Comparison of ENCODE assay signal across 10 cellular contexts in genomic region chr19:48511321-48511731, GRCh38. TPM values are rescaled to one million over a fixed set of nuclear protein-coding genes. Genes with fewer than 3 reads are reported as not detected.
DNase-seq lines count a peak whose midpoint lies in the region; ATAC-seq and TF ChIP-seq lines count a peak whose summit lies in the region.
"Had no signal": no experiment of that assay in that cellular context is flagged by ENCODE, and none has a peak within 500 bp of the region (broad histone marks: within the 10 kb centered on the region; RNA-seq: fewer than 3 reads in every experiment).

No MANE protein-coding gene starts in this region.

- POLR2A ChIA-PET in AG04450 (lab: Yijun Ruan, JAX) (no interaction called here), HEK293 (lab: Yijun Ruan, JAX) (interaction anchor here (0.7 kb wide), 1 partner anchor 42 kb away, joined by 4 read pairs; no protein-coding TSS in a partner anchor)

- H3K4me1 ChIP-seq in HEK293 (ENCODE audit: control insufficient read depth, insufficient read depth, low read length), result no peaks in the 10 kb centered on the region
- H3K4me1 ChIP-seq in mesodermal cell (ENCODE audit: control insufficient read depth, insufficient read depth, low read length, poor library complexity, severe bottlenecking), result no peaks in the 10 kb centered on the region

- H3K9me3 ChIP-seq in AG04450 (ENCODE audit: control insufficient read depth, insufficient read depth, low read length) (no peaks in the 10 kb centered on the region; the same call in 1 of the 2 replicates), HEK293 (ENCODE audit: control insufficient read depth, insufficient read depth, low read depth, low read length) (no peaks in the 10 kb centered on the region), mesodermal cell (ENCODE audit: control insufficient read depth, low read length) (no peaks in the 10 kb centered on the region)

- CTCF ChIA-PET in AG04450 (lab: Charles Lee), result interaction anchor here (0.6 to 1.0 kb wide), 2 partner anchors 72 to 73 kb away, joined by 3 to 4 read pairs; no protein-coding TSS in a partner anchor
- CTCF ChIA-PET in HEK293 (lab: Yijun Ruan, JAX), result interaction anchor here (8.2 kb wide), 1 partner anchor 74 kb away, joined by 272 read pairs; no protein-coding TSS in a partner anchor

- 0 to 1% methylated on average over 3 to 17 of the region's 32 CpGs for WGBS in mesodermal cell (ENCODE audit: insufficient coverage in 2 of 2), 2 experiments

- H3K36me3 ChIP-seq in HEK293 (ENCODE audit: control insufficient read depth in 2 of 2, insufficient read depth in 1 of 2, low read length in 2 of 2) (no peaks in the 10 kb centered on the region), mesodermal cell (ENCODE audit: control insufficient read depth, insufficient read depth, low read length) (no peaks in the 10 kb centered on the region)

- TF ChIP-seq CTCF in AG04450 (IDR thresholded peaks at IDR 0.05; ENCODE audit: low read depth, low read length), result no peak
- TF ChIP-seq CTCF in HEK293 (tag by site-specific recombination; IDR thresholded peaks at IDR 0.05), result no peak

- ATAC-seq in HG03469 (IDR thresholded peaks at IDR 0.05; ENCODE audit: unreplicated experiment), result no peak

- H3K27ac ChIP-seq in AG04450 (ENCODE audit: low read depth, low read length) (no peak overlapping the region), HEK293 (ENCODE audit: extremely low read depth, low read depth, low read length) (no peak overlapping the region), mesodermal cell (ENCODE audit: low read depth, low read length, severe bottlenecking) (no peak overlapping the region)

- H3K4me3 ChIP-seq in AG04450 (ENCODE audit: low read depth, low read length) (peak overlapping the region; percentile 39), HEK293 (ENCODE audit: low read depth, low read length) (peak overlapping the region; percentile 8), mesodermal cell (ENCODE audit: extremely low read depth, insufficient read depth, low read length, poor library complexity, severe bottlenecking) (peak overlapping the region; percentile 27)

- DNase-seq in AG04450 (ENCODE audit: low read depth, low spot score) (no peak), occipital lobe (lab: John Stamatoyannopoulos, UW) (no peak), DMS153 treated with DMSO at 0.1 percent for 48 hours (lab: John Stamatoyannopoulos, UW; ENCODE audit: unreplicated experiment) (no peak), foreskin melanocyte (no peak)
- peak; percentile 43 for DNase-seq in activated naive CD4-positive, alpha-beta T cell treated with anti-CD3 and anti-CD28 coated beads, Interleukin-2, amount 50 U/mL, for 16 hours

- H3K27me3 ChIP-seq in AG04450 (ENCODE audit: control insufficient read depth, insufficient read depth, low read length), result peaks cover 36% of the 10 kb centered on the region

TF ChIP-seq in HEK293, 187 proteins besides CTCF, POLR2A, EP300 and RAD21 (continues in another document):
- no peak for TF ChIP-seq ZNF664 (tag by site-specific recombination; IDR thresholded peaks at IDR 0.05)
- no peak for TF ChIP-seq ZNF561 (tag by site-specific recombination; IDR thresholded peaks at IDR 0.05; ENCODE audit: borderline replicate concordance)
- TF ChIP-seq ZBTB21 (tag by site-specific recombination; IDR thresholded peaks at IDR 0.05), result no peak
- no peak for TF ChIP-seq MZF1 (tag by site-specific recombination; IDR thresholded peaks at IDR 0.05; ENCODE audit: borderline replicate concordance)
- TF ChIP-seq ZNF785 (tag by site-specific recombination; IDR thresholded peaks at IDR 0.05), result no peak
- TF ChIP-seq ZFHX2 (tag by site-specific recombination; conservative IDR thresholded peaks at IDR 0.05), result peak; percentile 12; the same call in 1 of the 2 replicates
- no peak for TF ChIP-seq ZNF513 (tag by site-specific recombination; IDR thresholded peaks at IDR 0.05)
- no peak for TF ChIP-seq ZNF146 (tag by site-specific recombination; IDR thresholded peaks at IDR 0.05)
- TF ChIP-seq ZNF280C (tag by site-specific recombination; IDR thresholded peaks at IDR 0.05), result no peak
- TF ChIP-seq ZNF26 (tag by site-specific recombination; IDR thresholded peaks at IDR 0.05), result no peak
- TF ChIP-seq ZNF132 (tag by site-specific recombination; IDR thresholded peaks at IDR 0.05; ENCODE audit: borderline replicate concordance), result no peak
- peak; percentile 22; the same call in 1 of the 2 replicates for TF ChIP-seq GLIS1 (tag by site-specific recombination; IDR thresholded peaks at IDR 0.05)
- TF ChIP-seq ZNF610 (tag by site-specific recombination; IDR thresholded peaks at IDR 0.05; ENCODE audit: borderline replicate concordance), result no peak

RNA-seq across cellular contexts. Expression of gene LMTK3, which starts 0.3 kb away (rescaled TPM):
- polyA plus RNA-seq in AG04450 (2011; rRNA removed), result 0.25 TPM in 2 replicates
- 0.17 and 0.55 TPM in 2 replicates for polyA minus RNA-seq in AG04450 (2011; rRNA and poly(A)+ RNA removed)
- 5.9 TPM for polyA plus RNA-seq in mesodermal cell (2013, experiment 1 of 2)
- polyA plus RNA-seq in mesodermal cell (2013, experiment 2 of 2), result 5.2 TPM
- 9.5 TPM for total RNA-seq in occipital lobe

RNA-seq across cellular contexts. Expression of gene SULT2B1, which starts 40.6 kb away (rescaled TPM):
- 0.12 and 0.20 TPM in 2 replicates for polyA plus RNA-seq in AG04450 (2011; rRNA removed)
- not detected in 2 replicates for polyA minus RNA-seq in AG04450 (2011; rRNA and poly(A)+ RNA removed)
- polyA plus RNA-seq in mesodermal cell (2013, experiment 1 of 2), result 0.92 TPM
- 0.66 TPM for polyA plus RNA-seq in mesodermal cell (2013, experiment 2 of 2)
- not detected for total RNA-seq in occipital lobe
- total RNA-seq: activated T-helper 2 cell treated with anti-CD3 and anti-CD28 coated beads, Interferon-gamma antibody, Interleukin-2, Interleukin-4, amounts not matched to agents 10 μg/mL and 5 μg/mL and 100 μg/mL, durations not matched to agents 14 hours and 24 hours and 36 hours; pulmonary artery endothelial cell had no signal

RNA-seq across cellular contexts. Expression of gene CYTH2, which starts 42.2 kb away (rescaled TPM):
- 29.3 and 35.6 TPM in 2 replicates for polyA plus RNA-seq in AG04450 (2011; rRNA removed)
- polyA minus RNA-seq in AG04450 (2011; rRNA and poly(A)+ RNA removed), result 38.7 and 57.2 TPM in 2 replicates
- polyA plus RNA-seq in mesodermal cell (2013, experiment 1 of 2), result 105 TPM
- polyA plus RNA-seq in mesodermal cell (2013, experiment 2 of 2), result 98.2 TPM
- 71.0 TPM for total RNA-seq in occipital lobe

RNA-seq across cellular contexts. Expression of gene KCNJ14, which starts 56.0 kb away (rescaled TPM):
- polyA plus RNA-seq in AG04450 (2011; rRNA removed), result 0.20 and 0.25 TPM in 2 replicates
- 0.35 and 0.41 TPM in 2 replicates for polyA minus RNA-seq in AG04450 (2011; rRNA and poly(A)+ RNA removed)
- 0.70 TPM for polyA plus RNA-seq in mesodermal cell (2013, experiment 1 of 2)
- 0.35 TPM for polyA plus RNA-seq in mesodermal cell (2013, experiment 2 of 2)
- total RNA-seq in occipital lobe, result 0.47 TPM
